ENCODE assay signal across 27 cellular contexts in genomic region chr4:179797718-179798117, GRCh38.
"Had no signal": no experiment of that assay in that cellular context is flagged by ENCODE, and none has a peak within 500 bp of the region (broad histone marks: within the 10 kb centered on the region; RNA-seq: fewer than 3 reads in every experiment).

No MANE protein-coding gene starts in this region.

- FAIRE-seq: colon, endothelial cell of umbilical vein, kidney, pancreas had no signal

- H3K27me3 Mint-ChIP-seq: memory B cell; stimulated activated memory B cell treated with anti-CD40 and anti-IgM and Interleukin-4, amounts not matched to agents 10 μg/mL and 1 μg/mL and 100 μg/mL, for 72 hours; stimulated activated naive CD8-positive, alpha-beta T cell treated with anti-CD3 and anti-CD28 coated beads, Interleukin-15, Interleukin-2, amounts not matched to agents 100 ng/mL and 50 ng/mL, for 24 hours had no signal

- H3K4me1 ChIP-seq: foreskin keratinocyte, left ventricle myocardium inferior, lower lobe of right lung, pancreas, psoas muscle, spleen, tibial nerve had no signal

- DNase-seq: dermis blood vessel endothelial cell; endodermal cell; erythroblast; foreskin keratinocyte; head of caudate nucleus; kidney; left cardiac atrium; left ventricle myocardium inferior; lower lobe of right lung; natural killer cell; occipital lobe; pancreas; psoas muscle; retina; spleen; stimulated activated CD4-positive, alpha-beta T cell treated with anti-CD3 and anti-CD28 coated beads, Interleukin-15, amount 100 ng/mL, for 24 hours; stimulated activated CD4-positive, alpha-beta T cell treated with anti-CD3 and anti-CD28 coated beads, Interleukin-1b, Interleukin-23, amount 100 ng/mL, for 48 hours; stimulated activated CD4-positive, alpha-beta T cell treated with anti-CD3 and anti-CD28 coated beads, Interleukin-4, amount 100 ng/mL, for 24 hours had no signal

- H3K36me3 ChIP-seq: left ventricle myocardium inferior, lower lobe of right lung, pancreas, spleen, tibial nerve had no signal

- H3K27ac Mint-ChIP-seq: endodermal cell; memory B cell; mesothelial cell of epicardium; natural killer cell; stimulated activated memory B cell treated with anti-CD40 and anti-IgM and Interleukin-4, amounts not matched to agents 10 μg/mL and 1 μg/mL and 100 μg/mL, for 72 hours; stimulated activated naive CD8-positive, alpha-beta T cell treated with anti-CD3 and anti-CD28 coated beads, Interleukin-15, Interleukin-2, amounts not matched to agents 100 ng/mL and 50 ng/mL, for 24 hours had no signal

- H3K36me3 Mint-ChIP-seq: memory B cell; mesothelial cell of epicardium; natural killer cell; stimulated activated memory B cell treated with anti-CD40 and anti-IgM and Interleukin-4, amounts not matched to agents 10 μg/mL and 1 μg/mL and 100 μg/mL, for 72 hours had no signal

- H3K4me2 ChIP-seq: hepatocyte had no signal

- H3K4me3 ChIP-seq: hepatocyte, left ventricle myocardium inferior, lower lobe of right lung, pancreas, psoas muscle, spleen, tibial nerve had no signal

- H3K9me3 ChIP-seq: lower lobe of right lung, pancreas, psoas muscle, tibial nerve had no signal

- H3K4me1 Mint-ChIP-seq: endodermal cell; memory B cell; mesothelial cell of epicardium; natural killer cell; stimulated activated memory B cell treated with anti-CD40 and anti-IgM and Interleukin-4, amounts not matched to agents 10 μg/mL and 1 μg/mL and 100 μg/mL, for 72 hours had no signal

- ATAC-seq: foreskin keratinocyte; left cardiac atrium; lower lobe of right lung; natural killer cell; pancreas; psoas muscle; sciatic nerve; stimulated activated memory B cell treated with anti-CD40 and anti-IgM and Interleukin-4, amounts not matched to agents 10 μg/mL and 1 μg/mL and 100 μg/mL, for 72 hours had no signal

- H3K27me3 ChIP-seq: foreskin keratinocyte, hepatocyte, pancreas, spleen, tibial nerve had no signal

- H2AFZ ChIP-seq: hepatocyte had no signal

- H3K4me3 Mint-ChIP-seq: endodermal cell; memory B cell; mesothelial cell of epicardium; natural killer cell; stimulated activated memory B cell treated with anti-CD40 and anti-IgM and Interleukin-4, amounts not matched to agents 10 μg/mL and 1 μg/mL and 100 μg/mL, for 72 hours; stimulated activated naive CD8-positive, alpha-beta T cell treated with anti-CD3 and anti-CD28 coated beads, Interleukin-15, Interleukin-2, amounts not matched to agents 100 ng/mL and 50 ng/mL, for 24 hours had no signal

- H3K79me2 ChIP-seq: hepatocyte had no signal

- H3K27ac ChIP-seq: foreskin keratinocyte, hepatocyte, left ventricle myocardium inferior, lower lobe of right lung, pancreas, psoas muscle, spleen, tibial nerve had no signal
